Comparison of ENCODE assay signal across 17 cellular contexts in the genomic region with DNA sequence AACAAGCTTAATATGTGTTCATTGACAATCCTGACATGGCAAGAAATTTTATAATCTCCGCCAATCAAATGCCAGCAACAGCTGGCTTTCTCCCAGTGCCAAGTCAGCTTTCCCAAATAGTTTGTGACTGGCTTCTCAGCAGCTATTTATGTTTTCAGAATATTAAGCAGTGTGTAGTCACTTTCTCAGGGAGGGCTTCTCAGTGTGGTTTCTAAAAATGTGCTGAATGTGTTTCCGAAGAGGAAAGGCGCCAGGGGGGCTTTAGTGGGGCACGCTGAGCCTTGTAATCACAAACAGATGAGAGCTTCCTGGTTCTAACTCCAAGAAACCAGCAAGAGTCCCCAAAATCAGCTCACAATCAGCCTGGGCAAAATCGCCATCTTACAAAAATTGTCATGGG.
A peak's percentile ranks its signal among the peaks of the same experiment; 100 is the strongest.
DNase-seq lines count a peak whose midpoint lies in the region; ATAC-seq and TF ChIP-seq lines count a peak whose summit lies in the region.
"Had no signal": no experiment of that assay in that cellular context is flagged by ENCODE, and none has a peak within 500 bp of the region (broad histone marks: within the 10 kb centered on the region; RNA-seq: fewer than 3 reads in every experiment).

No MANE protein-coding gene starts in this region.

- POLR2A ChIA-PET in RWPE1 (lab: Yijun Ruan, JAX; ENCODE audit: low non-redundant PET) = no interaction called here

- no peaks in the 10 kb centered on the region for H3K27me3 Mint-ChIP-seq in activated naive CD4-positive, alpha-beta T cell treated with anti-CD3 and anti-CD28 coated beads, Interleukin-2, amount 10 ng/mL, durations not matched to agents 7 days and 5 days

- ATAC-seq in GM18867 (IDR thresholded peaks at IDR 0.05; ENCODE audit: unreplicated experiment) = no peak
- ATAC-seq: PC-3 had no signal

- H3K27ac Mint-ChIP-seq in activated naive CD4-positive, alpha-beta T cell treated with anti-CD3 and anti-CD28 coated beads, Interleukin-2, amount 10 ng/mL, durations not matched to agents 7 days and 5 days = no peak overlapping the region
- H3K27ac Mint-ChIP-seq: CD14-positive monocyte had no signal

- H3K9me3 Mint-ChIP-seq in activated naive CD4-positive, alpha-beta T cell treated with anti-CD3 and anti-CD28 coated beads, Interleukin-2, amount 10 ng/mL, durations not matched to agents 7 days and 5 days = no peaks in the 10 kb centered on the region

- peak; percentile 64 for DNase-seq in LHCN-M2 (ENCODE audit: low read depth)
- DNase-seq in astrocyte of the hippocampus (ENCODE audit: low read depth, low spot score) = peak; percentile 12
- DNase-seq in fibroblast of peridontal ligament (ENCODE audit: extremely low read depth) = peak; percentile 81
- peak; percentile 70 for DNase-seq in stromal cell of bone marrow (ENCODE audit: low read depth)
- no peak for DNase-seq in activated naive CD4-positive, alpha-beta T cell treated with anti-CD3 and anti-CD28 coated beads, Interleukin-2, amount 10 ng/mL, durations not matched to agents 7 days and 5 days
- DNase-seq in RWPE1 (ENCODE audit: low spot score) = no peak
- DNase-seq: AML-193, DMS 273 treated with DMSO at 0.1 percent for 48 hours, GF-D8, NCI-H1105, NCI-H1694 treated with DMSO at 0.1 percent for 48 hours, NCI-H2107, NCI-H524, PC-3, SJCRH30 had no signal

- no peaks in the 10 kb centered on the region for H3K4me1 Mint-ChIP-seq in activated naive CD4-positive, alpha-beta T cell treated with anti-CD3 and anti-CD28 coated beads, Interleukin-2, amount 10 ng/mL, durations not matched to agents 7 days and 5 days
- H3K4me1 Mint-ChIP-seq: CD14-positive monocyte had no signal

- H3K27ac ChIP-seq in RWPE1 = no peak overlapping the region
- H3K27ac ChIP-seq: SJCRH30 had no signal

- H3K4me3 Mint-ChIP-seq in activated naive CD4-positive, alpha-beta T cell treated with anti-CD3 and anti-CD28 coated beads, Interleukin-2, amount 10 ng/mL, durations not matched to agents 7 days and 5 days = no peak overlapping the region
- H3K4me3 Mint-ChIP-seq: CD14-positive monocyte had no signal

- CTCF ChIA-PET in activated naive CD4-positive, alpha-beta T cell treated with anti-CD3 and anti-CD28 coated beads, Interleukin-2, amount 10 ng/mL, durations not matched to agents 7 days and 5 days (lab: Charles Lee) = no interaction called here
- CTCF ChIA-PET in RWPE1 (lab: Yijun Ruan, JAX) = no interaction called here

- no peaks in the 10 kb centered on the region for H3K36me3 Mint-ChIP-seq in activated naive CD4-positive, alpha-beta T cell treated with anti-CD3 and anti-CD28 coated beads, Interleukin-2, amount 10 ng/mL, durations not matched to agents 7 days and 5 days
- H3K36me3 Mint-ChIP-seq: CD14-positive monocyte had no signal

- TF ChIP-seq CTCF in RWPE1 (conservative IDR thresholded peaks at IDR 0.05; ENCODE audit: low read depth) = no peak

Comparison
In these comparisons a context has a peak if more than half of its experiments do, and no peak if none do; other contexts are left out.
1. DNase-seq: peak in LHCN-M2 (single experiment), astrocyte of the hippocampus (single experiment), fibroblast of peridontal ligament (single experiment) and stromal cell of bone marrow (single experiment); none in activated naive CD4-positive, alpha-beta T cell treated with anti-CD3 and anti-CD28 coated beads, Interleukin-2, amount 10 ng/mL, durations not matched to agents 7 days and 5 days (single experiment) and RWPE1 (single experiment).